3 cellular contexts compared by ENCODE assay signal in the genomic region with DNA sequence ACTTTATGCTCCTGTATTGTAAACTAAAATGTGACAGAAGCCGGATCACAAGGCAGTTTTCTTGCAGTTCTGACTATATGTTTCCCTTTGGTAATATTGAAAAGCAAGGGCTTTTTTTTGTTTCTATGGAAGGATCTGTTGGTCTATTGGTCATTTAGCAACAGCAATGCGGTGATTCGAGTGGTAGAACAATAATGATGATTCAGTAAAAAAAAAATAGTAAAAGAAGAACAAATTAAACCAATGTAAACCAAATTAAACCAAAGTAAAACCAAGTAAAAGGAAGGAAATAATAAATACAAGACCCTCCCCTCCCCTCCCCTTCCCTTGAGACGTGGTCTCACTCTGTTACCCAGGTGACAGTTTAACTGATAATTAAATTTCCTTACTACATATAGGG.
TF ChIP-seq lines count a peak whose summit lies in the region.

No MANE protein-coding gene starts in this region.

TF ChIP-seq in HepG2, 621 proteins besides CTCF, POLR2A, EP300 and RAD21:
- TF ChIP-seq FLYWCH1 (CRISPR knock-in tag; IDR thresholded peaks at IDR 0.05): no peak
- TF ChIP-seq MAFF (IDR thresholded peaks at IDR 0.05; ENCODE audit: low read depth, low read length): peak; percentile 52; the same call in 1 of the 2 replicates
- peak; percentile 29 to 67; a peak in 3 of 4 replicates for TF ChIP-seq MAFK (conservative IDR thresholded peaks at IDR 0.05 in 1 of 2, IDR thresholded peaks at IDR 0.05 in 1 of 2; ENCODE audit: low read length in 2 of 2)
- no peak for TF ChIP-seq SPEN (CRISPR knock-in tag; IDR thresholded peaks at IDR 0.05; ENCODE audit: low read depth)
- TF ChIP-seq ZNF253 (CRISPR knock-in tag; IDR thresholded peaks at IDR 0.05; ENCODE audit: borderline replicate concordance): no peak

TF ChIP-seq in IMR-90, 13 proteins besides CTCF, POLR2A, EP300 and RAD21:
- TF ChIP-seq MAFK (IDR thresholded peaks at IDR 0.05; ENCODE audit: low read depth, low read length): peak; percentile 45; the same call in 1 of the 2 replicates
- TF ChIP-seq RFX5 (IDR thresholded peaks at IDR 0.05; ENCODE audit: low read depth, low read length): no peak

TF ChIP-seq in GM23338, 12 proteins besides CTCF, POLR2A, EP300 and RAD21:
- TF ChIP-seq, protein P1, sequence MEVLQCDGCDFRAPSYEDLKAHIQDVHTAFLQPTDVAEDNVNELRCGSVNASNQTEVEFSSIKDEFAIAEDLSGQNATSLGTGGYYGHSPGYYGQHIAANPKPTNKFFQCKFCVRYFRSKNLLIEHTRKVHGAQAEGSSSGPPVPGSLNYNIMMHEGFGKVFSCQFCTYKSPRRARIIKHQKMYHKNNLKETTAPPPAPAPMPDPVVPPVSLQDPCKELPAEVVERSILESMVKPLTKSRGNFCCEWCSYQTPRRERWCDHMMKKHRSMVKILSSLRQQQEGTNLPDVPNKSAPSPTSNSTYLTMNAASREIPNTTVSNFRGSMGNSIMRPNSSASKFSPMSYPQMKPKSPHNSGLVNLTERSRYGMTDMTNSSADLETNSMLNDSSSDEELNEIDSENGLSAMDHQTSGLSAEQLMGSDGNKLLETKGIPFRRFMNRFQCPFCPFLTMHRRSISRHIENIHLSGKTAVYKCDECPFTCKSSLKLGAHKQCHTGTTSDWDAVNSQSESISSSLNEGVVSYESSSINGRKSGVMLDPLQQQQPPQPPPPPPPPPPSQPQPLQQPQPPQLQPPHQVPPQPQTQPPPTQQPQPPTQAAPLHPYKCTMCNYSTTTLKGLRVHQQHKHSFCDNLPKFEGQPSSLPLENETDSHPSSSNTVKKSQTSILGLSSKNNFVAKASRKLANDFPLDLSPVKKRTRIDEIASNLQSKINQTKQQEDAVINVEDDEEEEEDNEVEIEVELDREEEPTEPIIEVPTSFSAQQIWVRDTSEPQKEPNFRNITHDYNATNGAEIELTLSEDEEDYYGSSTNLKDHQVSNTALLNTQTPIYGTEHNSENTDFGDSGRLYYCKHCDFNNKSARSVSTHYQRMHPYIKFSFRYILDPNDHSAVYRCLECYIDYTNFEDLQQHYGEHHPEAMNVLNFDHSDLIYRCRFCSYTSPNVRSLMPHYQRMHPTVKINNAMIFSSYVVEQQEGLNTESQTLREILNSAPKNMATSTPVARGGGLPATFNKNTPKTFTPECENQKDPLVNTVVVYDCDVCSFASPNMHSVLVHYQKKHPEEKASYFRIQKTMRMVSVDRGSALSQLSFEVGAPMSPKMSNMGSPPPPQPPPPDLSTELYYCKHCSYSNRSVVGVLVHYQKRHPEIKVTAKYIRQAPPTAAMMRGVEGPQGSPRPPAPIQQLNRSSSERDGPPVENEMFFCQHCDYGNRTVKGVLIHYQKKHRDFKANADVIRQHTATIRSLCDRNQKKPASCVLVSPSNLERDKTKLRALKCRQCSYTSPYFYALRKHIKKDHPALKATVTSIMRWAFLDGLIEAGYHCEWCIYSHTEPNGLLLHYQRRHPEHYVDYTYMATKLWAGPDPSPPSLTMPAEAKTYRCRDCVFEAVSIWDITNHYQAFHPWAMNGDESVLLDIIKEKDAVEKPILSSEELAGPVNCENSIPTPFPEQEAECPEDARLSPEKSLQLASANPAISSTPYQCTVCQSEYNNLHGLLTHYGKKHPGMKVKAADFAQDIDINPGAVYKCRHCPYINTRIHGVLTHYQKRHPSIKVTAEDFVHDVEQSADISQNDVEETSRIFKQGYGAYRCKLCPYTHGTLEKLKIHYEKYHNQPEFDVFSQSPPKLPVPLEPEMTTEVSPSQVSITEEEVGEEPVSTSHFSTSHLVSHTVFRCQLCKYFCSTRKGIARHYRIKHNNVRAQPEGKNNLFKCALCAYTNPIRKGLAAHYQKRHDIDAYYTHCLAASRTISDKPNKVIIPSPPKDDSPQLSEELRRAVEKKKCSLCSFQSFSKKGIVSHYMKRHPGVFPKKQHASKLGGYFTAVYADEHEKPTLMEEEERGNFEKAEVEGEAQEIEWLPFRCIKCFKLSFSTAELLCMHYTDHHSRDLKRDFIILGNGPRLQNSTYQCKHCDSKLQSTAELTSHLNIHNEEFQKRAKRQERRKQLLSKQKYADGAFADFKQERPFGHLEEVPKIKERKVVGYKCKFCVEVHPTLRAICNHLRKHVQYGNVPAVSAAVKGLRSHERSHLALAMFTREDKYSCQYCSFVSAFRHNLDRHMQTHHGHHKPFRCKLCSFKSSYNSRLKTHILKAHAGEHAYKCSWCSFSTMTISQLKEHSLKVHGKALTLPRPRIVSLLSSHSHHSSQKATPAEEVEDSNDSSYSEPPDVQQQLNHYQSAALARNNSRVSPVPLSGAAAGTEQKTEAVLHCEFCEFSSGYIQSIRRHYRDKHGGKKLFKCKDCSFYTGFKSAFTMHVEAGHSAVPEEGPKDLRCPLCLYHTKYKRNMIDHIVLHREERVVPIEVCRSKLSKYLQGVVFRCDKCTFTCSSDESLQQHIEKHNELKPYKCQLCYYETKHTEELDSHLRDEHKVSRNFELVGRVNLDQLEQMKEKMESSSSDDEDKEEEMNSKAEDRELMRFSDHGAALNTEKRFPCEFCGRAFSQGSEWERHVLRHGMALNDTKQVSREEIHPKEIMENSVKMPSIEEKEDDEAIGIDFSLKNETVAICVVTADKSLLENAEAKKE (CRISPR knock-in tag; IDR thresholded peaks at IDR 0.05): no peak
- TF ChIP-seq STAT1 (IDR thresholded peaks at IDR 0.05; ENCODE audit: unreplicated experiment) (no peak), ZNF331 (CRISPR knock-in tag; IDR thresholded peaks at IDR 0.05; ENCODE audit: low read depth) (no peak), EZH2phosphoT487 (IDR thresholded peaks at IDR 0.05; ENCODE audit: unreplicated experiment) (no peak), EZH2 (IDR thresholded peaks at IDR 0.05; ENCODE audit: low read depth, unreplicated experiment) (no peak), NANOG (IDR thresholded peaks at IDR 0.05; ENCODE audit: borderline replicate concordance) (no peak), ETS1 (IDR thresholded peaks at IDR 0.05) (no peak), POLR2AphosphoS5 (IDR thresholded peaks at IDR 0.05; ENCODE audit: low read depth) (no peak), CREB1 (CRISPR knock-in tag; IDR thresholded peaks at IDR 0.05; ENCODE audit: low read depth) (no peak), ZNF114 (CRISPR knock-in tag; IDR thresholded peaks at IDR 0.05) (no peak), REST (IDR thresholded peaks at IDR 0.05; ENCODE audit: unreplicated experiment) (no peak), JUNB (IDR thresholded peaks at IDR 0.05; ENCODE audit: unreplicated experiment) (no peak)
